In genomic region chr11:1202776-1203504, GRCh38 we compare ENCODE assay signal across 8 cellular contexts. TPM values are rescaled to one million over a fixed set of nuclear protein-coding genes. Genes with fewer than 3 reads are reported as not detected.
DNase-seq lines count a peak whose midpoint lies in the region; ATAC-seq, FAIRE-seq and TF ChIP-seq lines count a peak whose summit lies in the region.

No MANE protein-coding gene starts in this region.

- FAIRE-seq in pancreas (lab: Jason Lieb, UNC) = no peak

- H3K4me1 Mint-ChIP-seq in type B pancreatic cell (ENCODE audit: unreplicated experiment) = no peaks in the 10 kb centered on the region

- peaks cover 0 to 5% (median 0%) of the 10 kb centered on the region in 4 donors for H3K27me3 ChIP-seq in pancreas

- intact Hi-C loops in pancreas (cut with DNase I) = loop anchor here in 2 of 3 donors (2.0 to 5.0 kb wide), 2 partner anchors 312 to 314 kb away; no protein-coding TSS in a partner anchor

- ATAC-seq in pancreas (peak; percentile 85 to 97 (median 90)), HG02678 (IDR thresholded peaks at IDR 0.05; ENCODE audit: unreplicated experiment) (no peak)

- no peaks in the 10 kb centered on the region for H3K9me3 Mint-ChIP-seq in type B pancreatic cell

- H3K9me3 ChIP-seq in pancreas = no peaks in the 10 kb centered on the region

- no peak overlapping the region for H3K4me3 Mint-ChIP-seq in type B pancreatic cell

- H3K27ac ChIP-seq in pancreas = no peak overlapping the region

- no peaks in the 10 kb centered on the region for H3K36me3 Mint-ChIP-seq in type B pancreatic cell

- H3K4me3 ChIP-seq in pancreas = no peak overlapping the region

- TF ChIP-seq CTCF in pancreas (IDR thresholded peaks at IDR 0.05) = peak; percentile 91 to 94 (median 93)
- peak; percentile 97 for TF ChIP-seq CTCF in type B pancreatic cell (conservative IDR thresholded peaks at IDR 0.05)

- CTCF ChIA-PET in HEK293T (lab: Yijun Ruan, JAX) = no interaction called here

- no peaks in the 10 kb centered on the region for H3K27me3 Mint-ChIP-seq in type B pancreatic cell

- no peaks in the 10 kb centered on the region for H3K36me3 ChIP-seq in pancreas

- POLR2A ChIA-PET in HEK293T (lab: Yijun Ruan, JAX) = no interaction called here

- no peak overlapping the region for H3K27ac Mint-ChIP-seq in type B pancreatic cell

- WGBS in pancreas, 2 donors = 18 to 19% methylated on average over 26 to 32 of the region's 32 CpGs

- peak; percentile 64 for DNase-seq in CD1c-positive myeloid dendritic cell (ENCODE audit: extremely low spot score)
- peak; percentile 91 for DNase-seq in HEK293T (ENCODE audit: extremely low spot score)
- peak; percentile 23 for DNase-seq in RPMI7951 (ENCODE audit: low read depth)
- DNase-seq in activated gamma-delta T cell (lab: John Stamatoyannopoulos, UW) = peak; percentile 32
- DNase-seq in germinal center (ENCODE audit: low spot score) = peak; percentile 83
- peak; percentile 22 to 91 (median 72) for DNase-seq in pancreas
- DNase-seq in type B pancreatic cell (ENCODE audit: extremely low spot score, unreplicated experiment) = peak; percentile 83

- H3K4me1 ChIP-seq in pancreas = no peaks in the 10 kb centered on the region

TF ChIP-seq in HEK293T, 16 proteins besides CTCF, POLR2A, EP300 and RAD21:
- TF ChIP-seq LEF1 (IDR thresholded peaks at IDR 0.05; ENCODE audit: borderline replicate concordance) = no peak
- TF ChIP-seq SP1 (IDR thresholded peaks at IDR 0.05) = no peak
- TF ChIP-seq TARDBP (IDR thresholded peaks at IDR 0.05) = no peak
- no peak for TF ChIP-seq ZNF384 (IDR thresholded peaks at IDR 0.05)

RNA-seq across cellular contexts. Expression of gene MUC5B, which starts 19.9 kb away (rescaled TPM):
- not detected in 2 replicates for total RNA-seq in RPMI7951 (2014; rRNA removed; shearing (Covaris generic))
- total RNA-seq in pancreas = 10 to 100 TPM in 5 of 6 donors, 1 to 10 TPM in 1; 7.9 to 65.4 (median 19.8) TPM
- polyA plus RNA-seq in pancreas = 10 to 100 TPM in 1 of 2 donors, 1 to 10 TPM in 1; 5.1 to 12.1 TPM
- total RNA-seq in type B pancreatic cell (ENCODE audit: low replicate concordance) = 0.48 and 2.0 TPM in 2 replicates

RNA-seq across cellular contexts. Expression of gene MUC5AC, which starts 45.2 kb away (rescaled TPM):
- total RNA-seq in RPMI7951 (2014; rRNA removed; shearing (Covaris generic)) = not detected in 2 replicates
- 1 to 10 TPM in 1 of 6 donors, under 1 TPM in 1, not detected in 4; 0.04 to 4.2 TPM for total RNA-seq in pancreas
- polyA plus RNA-seq in pancreas = under 1 TPM in 1 of 2 donors, not detected in 1; 0.02 TPM
- total RNA-seq in type B pancreatic cell (ENCODE audit: low replicate concordance) = 0.10 and 1.4 TPM in 2 replicates

Comparison
In these comparisons a context has a peak if more than half of its experiments do, and no peak if none do; other contexts are left out.
1. DNase-seq: peak in every context shown above with its lines; median percentile 91 in HEK293T; 83 in germinal center; 83 in type B pancreatic cell; 72 in pancreas; 64 in CD1c-positive myeloid dendritic cell; 32 in activated gamma-delta T cell; 23 in RPMI7951.